Comparison of ENCODE assay signal across 8 cellular contexts in genomic region chr9:130053109-130053503, GRCh38. TPM values are rescaled to one million over a fixed set of nuclear protein-coding genes. Genes with fewer than 3 reads are reported as not detected.
A peak's percentile ranks its signal among the peaks of the same experiment; 100 is the strongest.
DNase-seq lines count a peak whose midpoint lies in the region; ATAC-seq and TF ChIP-seq lines count a peak whose summit lies in the region.

No MANE protein-coding gene starts in this region.

- in situ Hi-C loops in G401 (cut with HindIII; ENCODE audit: low sequenced_read_pairs) = no loop called here

- H3K36me3 Mint-ChIP-seq in T-cell = peaks cover 1% of the 10 kb centered on the region

- H3K4me3 ChIP-seq in GM12865 (ENCODE audit: low read depth, low read length) = peak overlapping the region; percentile 100
- peak overlapping the region; percentile 88 for H3K4me3 ChIP-seq in fibroblast of pulmonary artery (replicated peaks; ENCODE audit: low read depth, low read length)
- H3K4me3 ChIP-seq in retinal pigment epithelial cell (ENCODE audit: low read length) = peak overlapping the region; percentile 91

- no peak for TF ChIP-seq CTCF in GM12865 (IDR thresholded peaks at IDR 0.05; ENCODE audit: insufficient read depth, low read depth, low read length, missing control alignments)
- no peak for TF ChIP-seq CTCF in fibroblast of pulmonary artery (IDR thresholded peaks at IDR 0.05; ENCODE audit: low read length, missing control alignments)
- TF ChIP-seq CTCF in retinal pigment epithelial cell (conservative IDR thresholded peaks at IDR 0.05; ENCODE audit: low read depth, low read length) = no peak

- peaks cover 27 to 37% (median 33%) of the 10 kb centered on the region in 3 donors for H3K4me1 Mint-ChIP-seq in T-cell

- peak overlapping the region; percentile 88 to 92 (median 92) for H3K4me3 Mint-ChIP-seq in T-cell

- no peaks in the 10 kb centered on the region for H3K9me3 Mint-ChIP-seq in T-cell

- POLR2A ChIA-PET in T-cell (lab: Charles Lee) = interaction anchor here (0.9 to 1.1 kb wide), 3 partner anchors 10 to 89 kb away, joined by 4 to 5 read pairs (median 4); partner anchors contain the start of gene FNBP1 (in 1 of the 2)

- DNase-seq in GM12865 (ENCODE audit: low read depth) = no peak
- no peak for DNase-seq in T-cell
- no peak for DNase-seq in fibroblast of pulmonary artery (ENCODE audit: low read depth)
- no peak for DNase-seq in retinal pigment epithelial cell (ENCODE audit: low read depth)
- DNase-seq in NCI-H2171 treated with DMSO at 0.1 percent for 48 hours (lab: John Stamatoyannopoulos, UW) = no peak
- no peak for DNase-seq in G401 (ENCODE audit: low spot score)
- DNase-seq in Kasumi-1 (lab: John Stamatoyannopoulos, UW) = no peak

- CTCF ChIA-PET in T-cell (lab: Charles Lee) = interaction anchor here in 1 of 2 donors (0.5 to 1.1 kb wide), 4 partner anchors 9 to 832 kb away, joined by 3 to 7 read pairs (median 3); no protein-coding TSS in a partner anchor

- no peaks in the 10 kb centered on the region for H3K27me3 Mint-ChIP-seq in T-cell

- peak overlapping the region; percentile 84 to 88 for H3K27ac Mint-ChIP-seq in T-cell

- ATAC-seq in T-cell (replicated peaks in 1 of 4) = no peak
- no peak for ATAC-seq in HG03342 (IDR thresholded peaks at IDR 0.05; ENCODE audit: unreplicated experiment)

RNA-seq across cellular contexts. Expression of gene GPR107, which starts 0.6 kb away (rescaled TPM):
- total RNA-seq in T-cell = 10 to 100 TPM; 21.3 to 29.1 (median 22.1) TPM
- 8.6 and 9.7 TPM in 2 replicates for total RNA-seq in G401 (2014; rRNA removed; shearing (Covaris generic))

RNA-seq across cellular contexts. Expression of gene FNBP1, which starts 10.1 kb away (rescaled TPM):
- total RNA-seq in T-cell = 100 to 1,000 TPM; 166 to 211 (median 182) TPM
- total RNA-seq in G401 (2014; rRNA removed; shearing (Covaris generic)) = 7.5 and 16.6 TPM in 2 replicates
